Comparison of ENCODE assay signal across 24 cellular contexts in genomic region chrX:123169247-123169901, GRCh38. TPM values are rescaled to one million over a fixed set of nuclear protein-coding genes. Genes with fewer than 3 reads are reported as not detected.
DNase-seq lines count a peak whose midpoint lies in the region; ATAC-seq, FAIRE-seq and TF ChIP-seq lines count a peak whose summit lies in the region.
"Had no signal": no experiment of that assay in that cellular context is flagged by ENCODE, and none has a peak within 500 bp of the region (broad histone marks: within the 10 kb centered on the region; RNA-seq: fewer than 3 reads in every experiment).

No MANE protein-coding gene starts in this region.

- 5 to 20% (median 8%) methylated on average over 2 of the region's 2 CpGs for WGBS in small intestine, 3 donors
- WGBS in upper lobe of left lung, 2 donors: 22 to 40% methylated on average over 2 of the region's 2 CpGs

- TF ChIP-seq POLR2A in upper lobe of left lung (IDR thresholded peaks at IDR 0.05) (no peak), vagina (IDR thresholded peaks at IDR 0.05) (no peak)

- H3K27me3 ChIP-seq in small intestine (ENCODE audit: control insufficient read depth in 2 of 2, insufficient read depth in 2 of 2, low read length in 2 of 2): no peaks in the 10 kb centered on the region
- no peaks in the 10 kb centered on the region for H3K27me3 ChIP-seq in left lung
- H3K27me3 ChIP-seq in upper lobe of left lung: no peaks in the 10 kb centered on the region
- no peaks in the 10 kb centered on the region for H3K27me3 ChIP-seq in vagina
- H3K27me3 ChIP-seq: BE2C, gastrocnemius medialis had no signal

- intact Hi-C loops in left lung (cut with DNase I): no loop called here
- intact Hi-C loops in vagina (cut with DNase I): no loop called here

- no peak for FAIRE-seq in small intestine (lab: Jason Lieb, UNC)
- FAIRE-seq: GM12892, H1, urothelium cell line had no signal

- H3K9me3 ChIP-seq in small intestine (ENCODE audit: control insufficient read depth, low read depth): no peaks in the 10 kb centered on the region
- no peaks in the 10 kb centered on the region for H3K9me3 ChIP-seq in left lung
- no peaks in the 10 kb centered on the region for H3K9me3 ChIP-seq in upper lobe of left lung
- no peaks in the 10 kb centered on the region for H3K9me3 ChIP-seq in vagina
- H3K9me3 ChIP-seq: BE2C, gastrocnemius medialis, lower lobe of right lung had no signal

- DNase-seq in HT1080 (ENCODE audit: low read depth): peak; percentile 66
- DNase-seq in epithelial cell of proximal tubule (ENCODE audit: low read depth): peak; percentile 65
- DNase-seq in small intestine: peak; percentile 72
- no peak for DNase-seq in left lung
- no peak for DNase-seq in upper lobe of left lung
- no peak for DNase-seq in vagina (ENCODE audit: extremely low spot score in 2 of 2)
- DNase-seq: activated CD4-positive, alpha-beta memory T cell treated with anti-CD3 and anti-CD28 coated beads for 36 hours; activated naive CD4-positive, alpha-beta T cell treated with anti-CD3 and anti-CD28 coated beads, Interleukin-2, amount 10 ng/mL, durations not matched to agents 7 days and 5 days; activated T-cell treated with anti-CD3 and anti-CD28 coated beads, Interleukin-2, amount 50 U/mL, for 1 hour; BE2C; gastrocnemius medialis; GDM1; Karpas-422; lower lobe of right lung; NCI-H1105 treated with DMSO at 0.1 percent for 48 hours; NCI-H510A treated with DMSO at 0.1 percent for 48 hours; T-helper 1 cell had no signal

- H3K36me3 ChIP-seq in small intestine (ENCODE audit: control insufficient read depth in 2 of 2, insufficient read depth in 2 of 2, low read length in 2 of 2) (no peaks in the 10 kb centered on the region), left lung (no peaks in the 10 kb centered on the region), upper lobe of left lung (no peaks in the 10 kb centered on the region), vagina (no peaks in the 10 kb centered on the region)
- H3K36me3 ChIP-seq: BE2C, gastrocnemius medialis, lower lobe of right lung had no signal

- H3K27ac ChIP-seq in small intestine (ENCODE audit: low read depth in 1 of 2, low read length in 1 of 2) (no peak overlapping the region), left lung (no peak overlapping the region), upper lobe of left lung (no peak overlapping the region), vagina (no peak overlapping the region)
- H3K27ac ChIP-seq: coronary artery, gastrocnemius medialis, lower lobe of right lung, VCaP had no signal

- ATAC-seq in GM18909 (IDR thresholded peaks at IDR 0.05; ENCODE audit: poor library complexity, unreplicated experiment) (peak; percentile 71), left lung (no peak), upper lobe of left lung (ENCODE audit: low FRiP score in 2 of 2) (no peak)
- ATAC-seq: gastrocnemius medialis, lower lobe of right lung, Right ventricle myocardium inferior had no signal

- TF ChIP-seq CTCF in epithelial cell of proximal tubule (conservative IDR thresholded peaks at IDR 0.05; ENCODE audit: low read depth, low read length) (no peak), left lung (IDR thresholded peaks at IDR 0.05) (no peak), upper lobe of left lung (IDR thresholded peaks at IDR 0.05) (no peak), vagina (IDR thresholded peaks at IDR 0.05) (no peak)

- no peak for TF ChIP-seq EP300 in upper lobe of left lung (IDR thresholded peaks at IDR 0.05)

- no peaks in the 10 kb centered on the region for H3K4me1 ChIP-seq in small intestine (ENCODE audit: control insufficient read depth in 2 of 2, insufficient read depth in 1 of 2, low read depth in 1 of 2, low read length in 1 of 2)
- no peaks in the 10 kb centered on the region for H3K4me1 ChIP-seq in left lung
- no peaks in the 10 kb centered on the region for H3K4me1 ChIP-seq in upper lobe of left lung
- no peaks in the 10 kb centered on the region for H3K4me1 ChIP-seq in vagina
- H3K4me1 ChIP-seq: BE2C, gastrocnemius medialis, lower lobe of right lung had no signal

- H3K4me3 ChIP-seq in epithelial cell of proximal tubule (ENCODE audit: low read depth, low read length) (no peak overlapping the region), small intestine (ENCODE audit: low read depth in 1 of 2, low read length in 2 of 2) (no peak overlapping the region), left lung (no peak overlapping the region), upper lobe of left lung (no peak overlapping the region), vagina (no peak overlapping the region)
- H3K4me3 ChIP-seq: coronary artery, gastrocnemius medialis, lower lobe of right lung had no signal

RNA-seq across cellular contexts. Expression of gene GRIA3, which starts 14.7 kb away (rescaled TPM):
- total RNA-seq in HT1080 (2014; rRNA removed; shearing (Covaris generic)): not detected in 2 replicates
- not detected in 2 replicates for polyA plus RNA-seq in HT1080 (2015; cell fraction: cytosol; rRNA removed)
- not detected in 2 replicates for polyA plus RNA-seq in HT1080 (2015; cell fraction: nucleus; rRNA removed)
- total RNA-seq in epithelial cell of proximal tubule: under 0.01 and 0.80 TPM in 2 replicates
- under 1 TPM in 2 of 3 donors, not detected in 1; 0.22 to 0.84 TPM for polyA plus RNA-seq in small intestine
- total RNA-seq in left lung: under 1 TPM; 0.37 to 0.50 TPM
- total RNA-seq in upper lobe of left lung: under 1 TPM in 3 of 6 donors, not detected in 3; under 0.01 to 0.57 (median 0.29) TPM
- total RNA-seq in vagina: 4.4 TPM
- total RNA-seq: activated CD4-positive, alpha-beta memory T cell treated with anti-CD3 and anti-CD28 coated beads for 36 hours had no signal

Comparison
In these comparisons a context has a peak if more than half of its experiments do, and no peak if none do; other contexts are left out.
1. DNase-seq: peak in HT1080 (single experiment), epithelial cell of proximal tubule (single experiment) and small intestine (single experiment); none in left lung (0 of 2), upper lobe of left lung (0 of 2) and vagina (0 of 2).